ENCODE assay signal across 1 cellular context in the genomic region with DNA sequence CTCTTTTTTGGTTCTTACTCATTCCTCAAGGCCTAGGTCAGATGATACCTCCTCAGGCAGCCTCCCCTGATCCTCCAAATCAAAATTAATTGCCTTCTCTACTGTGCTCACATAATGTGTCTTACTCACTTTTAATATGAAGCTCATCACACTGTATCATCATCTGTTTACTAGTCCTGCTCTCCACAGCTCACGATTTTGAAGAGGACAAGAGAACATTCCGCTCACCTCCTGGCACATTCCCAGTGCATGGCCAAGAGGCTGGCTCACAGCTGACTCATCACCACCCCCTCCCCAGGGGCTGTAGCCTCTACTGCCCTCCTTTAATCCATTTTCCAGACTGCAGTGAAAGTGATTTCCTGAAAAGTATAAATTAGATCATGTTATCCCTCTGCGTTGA.
TF ChIP-seq lines count a peak whose summit lies in the region.

No MANE protein-coding gene starts in this region.

TF ChIP-seq in IMR-90, 13 proteins besides CTCF, POLR2A, EP300 and RAD21 (continued from another document):
- no peak for TF ChIP-seq USF2 (IDR thresholded peaks at IDR 0.05; ENCODE audit: low read depth, low read length)
